Comparison of ENCODE assay signal across 1 cellular context in genomic region chr17:42087736-42088705, GRCh38.
A peak's percentile ranks its signal among the peaks of the same experiment; 100 is the strongest.
TF ChIP-seq lines count a peak whose summit lies in the region.

No MANE protein-coding gene starts in this region.

TF ChIP-seq in HepG2, 621 proteins besides CTCF, POLR2A, EP300 and RAD21 (continued from another document and continues in another):
- no peak for TF ChIP-seq ZNF407 (CRISPR knock-in tag; IDR thresholded peaks at IDR 0.05; ENCODE audit: not compliant biosample characterization)
- no peak for TF ChIP-seq ZNF414 (CRISPR knock-in tag; IDR thresholded peaks at IDR 0.05)
- TF ChIP-seq HNF4G (IDR thresholded peaks at IDR 0.05; ENCODE audit: borderline replicate concordance, low read depth, low read length): peak; percentile 47; the same call in 1 of the 2 replicates
- no peak for TF ChIP-seq HNF4G (CRISPR knock-in tag; IDR thresholded peaks at IDR 0.05; ENCODE audit: borderline replicate concordance, low read depth)
- TF ChIP-seq PLRG1 (conservative IDR thresholded peaks at IDR 0.05): no peak
- TF ChIP-seq MYPOP (CRISPR knock-in tag; IDR thresholded peaks at IDR 0.05): 0 out of 2 replicates have a peak, but pooled peaks have one; percentile 27
- no peak for TF ChIP-seq ZNF576 (CRISPR knock-in tag; IDR thresholded peaks at IDR 0.05)
- TF ChIP-seq BORCS8-MEF2B (CRISPR knock-in tag; IDR thresholded peaks at IDR 0.05): 0 out of 2 replicates have a peak, but pooled peaks have one; percentile 28
- peak; percentile 69; the same call in 1 of the 2 replicates for TF ChIP-seq RXRA (CRISPR knock-in tag; IDR thresholded peaks at IDR 0.05)
- 0 out of 2 replicates have a peak, but pooled peaks have one; percentile 26 for TF ChIP-seq ATF7 (IDR thresholded peaks at IDR 0.05)
- TF ChIP-seq ATF7 (CRISPR knock-in tag; IDR thresholded peaks at IDR 0.05): no peak
- TF ChIP-seq ZNF431 (CRISPR knock-in tag; IDR thresholded peaks at IDR 0.05; ENCODE audit: borderline replicate concordance, low read depth): no peak
- no peak for TF ChIP-seq ZBTB40 (IDR thresholded peaks at IDR 0.05)
- no peak for TF ChIP-seq ZBTB40 (CRISPR knock-in tag; IDR thresholded peaks at IDR 0.05)
- TF ChIP-seq TEAD3 (CRISPR knock-in tag; optimal IDR thresholded peaks at IDR 0.05; ENCODE audit: borderline replicate concordance): peak; percentile 14
- TF ChIP-seq NFAT5 (CRISPR knock-in tag; IDR thresholded peaks at IDR 0.05): no peak
- no peak for TF ChIP-seq SRSF1 (optimal IDR thresholded peaks at IDR 0.05; ENCODE audit: low read depth, low read length)
- TF ChIP-seq ZBTB20 (CRISPR knock-in tag; IDR thresholded peaks at IDR 0.05; ENCODE audit: borderline replicate concordance, low read depth): no peak
- TF ChIP-seq ZNF138 (CRISPR knock-in tag; IDR thresholded peaks at IDR 0.05; ENCODE audit: low read depth): no peak
- TF ChIP-seq HIVEP1 (CRISPR knock-in tag; IDR thresholded peaks at IDR 0.05): peak; percentile 80
- TF ChIP-seq ESRRA (CRISPR knock-in tag; IDR thresholded peaks at IDR 0.05; ENCODE audit: low read depth): no peak
- TF ChIP-seq LRRFIP1 (CRISPR knock-in tag; conservative IDR thresholded peaks at IDR 0.05): no peak
- no peak for TF ChIP-seq NR2F1 (CRISPR knock-in tag; IDR thresholded peaks at IDR 0.05)
- 0 out of 2 replicates have a peak, but pooled peaks have one; percentile 73 for TF ChIP-seq SATB2 (CRISPR knock-in tag; IDR thresholded peaks at IDR 0.05)
